ENCODE assay signal across 15 cellular contexts in genomic region chr3:65919841-65920240, GRCh38.
DNase-seq lines count a peak whose midpoint lies in the region; ATAC-seq, FAIRE-seq and TF ChIP-seq lines count a peak whose summit lies in the region.
"Had no signal": no experiment of that assay in that cellular context is flagged by ENCODE, and none has a peak within 500 bp of the region (broad histone marks: within the 10 kb centered on the region; RNA-seq: fewer than 3 reads in every experiment).

No MANE protein-coding gene starts in this region.

- no peak overlapping the region for H2AK5ac ChIP-seq in mesenchymal stem cell (ENCODE audit: low read length, severe bottlenecking)

- no peak overlapping the region for H3K18ac ChIP-seq in mesenchymal stem cell (ENCODE audit: low read depth in 1 of 2, low read length in 2 of 2)

- H3K36me3 ChIP-seq in mesenchymal stem cell (ENCODE audit: control insufficient read depth in 1 of 2, insufficient read depth in 2 of 2, low read depth in 1 of 2, low read length in 2 of 2) (no peaks in the 10 kb centered on the region), aorta (ENCODE audit: control insufficient read depth in 1 of 2, insufficient read depth in 2 of 2, low read length in 1 of 2) (no peaks in the 10 kb centered on the region), neural progenitor cell (no peaks in the 10 kb centered on the region)
- H3K36me3 ChIP-seq: BE2C had no signal

- H3K4me1 ChIP-seq in mesenchymal stem cell (ENCODE audit: control insufficient read depth, insufficient read depth, low read depth, low read length) (peaks cover 1% of the 10 kb centered on the region), aorta (ENCODE audit: control insufficient read depth in 1 of 2, insufficient read depth in 2 of 2, low read length in 2 of 2) (no peaks in the 10 kb centered on the region), neural progenitor cell (no peaks in the 10 kb centered on the region)

- H2BK15ac ChIP-seq in mesenchymal stem cell (ENCODE audit: low read depth, poor library complexity, severe bottlenecking) = no peak overlapping the region

- DNase-seq in GM12892 (ENCODE audit: insufficient read length) = no peak
- DNase-seq in astrocyte of the cerebellum (ENCODE audit: low read depth) = peak; percentile 65
- peak; percentile 5 for DNase-seq in mesenchymal stem cell
- peak; percentile 42 for DNase-seq in stromal cell of bone marrow (ENCODE audit: low read depth)
- DNase-seq in dorsolateral prefrontal cortex = no peak
- DNase-seq in aorta = no peak
- DNase-seq in neural progenitor cell (ENCODE audit: low spot score) = no peak
- DNase-seq: BE2C; CD8-positive, alpha-beta T cell; DND-41; NCI-H2029; NCI-H524 had no signal

- H4K8ac ChIP-seq in mesenchymal stem cell (ENCODE audit: low read length) = no peak overlapping the region

- 75% methylated on average over 2 of the region's 2 CpGs for WGBS in mesenchymal stem cell
- 17 to 47% methylated on average over 2 of the region's 2 CpGs for WGBS in aorta, 2 donors

- in situ Hi-C loops in astrocyte of the cerebellum (cut with HindIII; ENCODE audit: low sequenced_read_pairs) = no loop called here

- no peak for TF ChIP-seq POLR2A in GM12892 (IDR thresholded peaks at IDR 0.05; ENCODE audit: low read depth, low read length)

- peaks cover 6% of the 10 kb centered on the region for H3F3A ChIP-seq in neural progenitor cell (ENCODE audit: low read depth)

- intact Hi-C loops in dorsolateral prefrontal cortex (cut with DNase I) (loop anchor here (10.0 kb wide), 2 partner anchors 135 to 265 kb away; no protein-coding TSS in a partner anchor), aorta (cut with DNase I) (no loop called here)

- H3K4me1 Mint-ChIP-seq in neural progenitor cell = peaks cover under 1% of the 10 kb centered on the region

- peaks cover 62% of the 10 kb centered on the region for H3K79me2 ChIP-seq in neural progenitor cell (ENCODE audit: low read depth)

- H3K9ac ChIP-seq in mesenchymal stem cell (ENCODE audit: low read length) = peak overlapping the region; percentile 19
- H3K9ac ChIP-seq in neural progenitor cell = no peak overlapping the region

- no peak overlapping the region for H2BK12ac ChIP-seq in mesenchymal stem cell (ENCODE audit: low read length in 2 of 2)

- no peak overlapping the region for H3K27ac Mint-ChIP-seq in neural progenitor cell
- H3K27ac Mint-ChIP-seq: CD8-positive, alpha-beta T cell had no signal

- no peak for TF ChIP-seq CTCF in astrocyte of the cerebellum (IDR thresholded peaks at IDR 0.05; ENCODE audit: low read depth, low read length, missing control alignments)
- TF ChIP-seq CTCF in dorsolateral prefrontal cortex (IDR thresholded peaks at IDR 0.05 in 54 of 56, conservative IDR thresholded peaks at IDR 0.05 in 2 of 56; ENCODE audit: low read depth in 1 of 56, partially characterized antibody in 56 of 56) = no peak
- TF ChIP-seq CTCF in neural progenitor cell (IDR thresholded peaks at IDR 0.05) = no peak

- ATAC-seq in aorta (ENCODE audit: low FRiP score) = no peak
- ATAC-seq: CD8-positive, alpha-beta T cell; HepG2 had no signal

- H3K23ac ChIP-seq in mesenchymal stem cell (ENCODE audit: low read length in 2 of 2) = no peak overlapping the region

- H3K14ac ChIP-seq in mesenchymal stem cell (ENCODE audit: low read length in 2 of 2) = no peak overlapping the region

- H3K4ac ChIP-seq in mesenchymal stem cell (ENCODE audit: low read depth in 1 of 2, low read length in 2 of 2) = no peak overlapping the region

- H3K9me3 ChIP-seq in mesenchymal stem cell (ENCODE audit: control insufficient read depth, low read length) (peaks cover 10% of the 10 kb centered on the region), aorta (ENCODE audit: control insufficient read depth, low read length) (no peaks in the 10 kb centered on the region), neural progenitor cell (ENCODE audit: low read depth) (no peaks in the 10 kb centered on the region)
- H3K9me3 ChIP-seq: BE2C had no signal

- no peaks in the 10 kb centered on the region for H3K27me3 Mint-ChIP-seq in neural progenitor cell (ENCODE audit: insufficient read depth, low read depth)

- H3K36me3 Mint-ChIP-seq in neural progenitor cell = no peaks in the 10 kb centered on the region
- H3K36me3 Mint-ChIP-seq: CD8-positive, alpha-beta T cell had no signal

- FAIRE-seq in GM12892 (lab: Jason Lieb, UNC) = peak; percentile 21
- FAIRE-seq: H1, HepG2, RCC 7860 had no signal

- no peak overlapping the region for H2BK5ac ChIP-seq in mesenchymal stem cell (ENCODE audit: low read depth, low read length, poor library complexity, severe bottlenecking)

- H3K9me3 Mint-ChIP-seq in neural progenitor cell = peaks cover 15% of the 10 kb centered on the region

- H3K27me3 ChIP-seq in mesenchymal stem cell (ENCODE audit: control insufficient read depth in 1 of 2, insufficient read depth in 1 of 2, low read length in 2 of 2) (no peaks in the 10 kb centered on the region), dorsolateral prefrontal cortex (no peaks in the 10 kb centered on the region), aorta (ENCODE audit: control insufficient read depth in 1 of 2, insufficient read depth in 2 of 2, low read length in 1 of 2) (no peaks in the 10 kb centered on the region), neural progenitor cell (no peaks in the 10 kb centered on the region)
- H3K27me3 ChIP-seq: BE2C had no signal

- H3K79me1 ChIP-seq in mesenchymal stem cell (replicated peaks; ENCODE audit: low read length, poor library complexity, severe bottlenecking) = peaks cover 16% of the 10 kb centered on the region

- no peak overlapping the region for H2AFZ ChIP-seq in mesenchymal stem cell (ENCODE audit: low read depth, low read length)
- H2AFZ ChIP-seq in neural progenitor cell (replicated peaks) = no peak overlapping the region

- H4K91ac ChIP-seq in mesenchymal stem cell (ENCODE audit: low read length) = no peak overlapping the region

- H2BK120ac ChIP-seq in mesenchymal stem cell (ENCODE audit: low read depth, low read length) = no peak overlapping the region

- no peak overlapping the region for H3K27ac ChIP-seq in mesenchymal stem cell (ENCODE audit: low read length, poor library complexity, severe bottlenecking)
- no peak overlapping the region for H3K27ac ChIP-seq in dorsolateral prefrontal cortex
- no peak overlapping the region for H3K27ac ChIP-seq in aorta (ENCODE audit: low read depth in 1 of 2, low read length in 2 of 2)
- H3K27ac ChIP-seq in neural progenitor cell = no peak overlapping the region

- H3K4me3 Mint-ChIP-seq in neural progenitor cell = no peak overlapping the region
- H3K4me3 Mint-ChIP-seq: CD8-positive, alpha-beta T cell had no signal

- H3K4me3 ChIP-seq in astrocyte of the cerebellum (ENCODE audit: low read depth, low read length) = no peak overlapping the region
- H3K4me3 ChIP-seq in mesenchymal stem cell (ENCODE audit: insufficient read depth in 1 of 2, low read depth in 1 of 2, low read length in 2 of 2) = no peak overlapping the region
- no peak overlapping the region for H3K4me3 ChIP-seq in dorsolateral prefrontal cortex
- H3K4me3 ChIP-seq in aorta (ENCODE audit: low read length in 2 of 2) = no peak overlapping the region
- no peak overlapping the region for H3K4me3 ChIP-seq in neural progenitor cell

- H3K4me2 ChIP-seq in mesenchymal stem cell (ENCODE audit: low read length, poor library complexity, severe bottlenecking) (no peak overlapping the region), neural progenitor cell (no peak overlapping the region)

- H4K20me1 ChIP-seq in neural progenitor cell (ENCODE audit: low read depth) = peaks cover 2% of the 10 kb centered on the region

Comparison
In these comparisons a context has a peak if more than half of its experiments do, and no peak if none do; other contexts are left out.
1. DNase-seq: peak in astrocyte of the cerebellum (single experiment), mesenchymal stem cell (single experiment) and stromal cell of bone marrow (single experiment); none in GM12892 (single experiment), dorsolateral prefrontal cortex (0 of 10), aorta (0 of 2) and neural progenitor cell (single experiment).
2. intact Hi-C loops: an anchor here in dorsolateral prefrontal cortex (10.0 kb wide); none called in aorta.